ENCODE assay signal across 8 cellular contexts in the genomic region with DNA sequence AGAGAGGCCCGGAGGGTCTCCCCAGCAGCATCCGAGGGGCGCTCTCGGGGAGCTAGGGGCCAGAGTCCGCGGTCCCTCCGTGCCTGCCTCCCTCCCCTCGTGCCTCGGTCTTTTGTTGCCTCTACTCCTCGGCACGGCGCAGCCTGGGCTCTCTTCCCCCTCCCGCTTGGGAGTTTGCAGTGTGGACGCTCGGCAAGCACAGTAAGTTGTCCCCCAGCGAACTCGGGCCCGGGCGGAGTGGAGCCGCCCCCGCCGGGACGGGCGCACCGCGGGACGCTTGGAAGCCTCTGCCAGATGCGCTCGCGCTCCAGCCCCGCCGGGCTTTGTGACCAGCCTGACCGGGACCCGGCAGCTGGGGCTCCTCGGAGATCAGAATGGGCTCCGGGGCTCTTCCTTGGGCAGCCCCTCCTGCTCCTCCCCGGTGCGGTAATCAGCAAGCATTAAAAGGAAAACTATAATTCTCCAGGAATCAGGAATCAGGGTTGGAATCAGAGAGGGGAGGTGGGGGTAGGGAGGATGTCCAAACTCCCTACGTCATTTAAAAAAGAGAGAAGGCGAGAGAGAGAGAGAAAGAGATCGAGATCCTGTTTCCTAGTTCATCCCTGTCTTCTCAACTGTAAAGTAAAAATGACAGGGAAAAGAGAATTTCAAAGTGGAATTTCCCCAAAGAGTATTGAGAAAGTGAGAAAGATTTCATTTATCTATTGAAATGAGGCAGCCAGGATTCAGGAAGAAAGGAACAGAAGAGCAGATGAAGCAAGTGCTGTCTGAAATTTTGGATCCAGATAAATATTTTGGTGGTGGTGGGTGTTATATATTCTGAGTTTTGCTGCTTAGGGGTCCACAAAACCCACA. TPM values are rescaled to one million over a fixed set of nuclear protein-coding genes. Genes with fewer than 3 reads are reported as not detected.
DNase-seq lines count a peak whose midpoint lies in the region; ATAC-seq and TF ChIP-seq lines count a peak whose summit lies in the region.

No MANE protein-coding gene starts in this region.

- peaks cover 86% of the 10 kb centered on the region for H3K27me3 Mint-ChIP-seq in CD4-positive, alpha-beta T cell
- peaks cover 55% of the 10 kb centered on the region for H3K27me3 Mint-ChIP-seq in H9 (ENCODE audit: low read depth)
- peaks cover 93% of the 10 kb centered on the region for H3K27me3 Mint-ChIP-seq in stimulated activated naive CD8-positive, alpha-beta T cell treated with anti-CD3 and anti-CD28 coated beads, Interleukin-15, amount 100 ng/mL, for 72 hours

- H3K9me3 ChIP-seq in CD4-positive, alpha-beta T cell (ENCODE audit: control insufficient read depth, low read length), result no peaks in the 10 kb centered on the region
- no peaks in the 10 kb centered on the region for H3K9me3 ChIP-seq in H9 (ENCODE audit: control insufficient read depth, low read depth, low read length)

- H4K20me1 ChIP-seq in H9 (ENCODE audit: control insufficient read depth, insufficient read depth, insufficient read length), result no peaks in the 10 kb centered on the region

- 0 out of 2 replicates have a peak, but pooled peaks cover 1% of the 10 kb centered on the region for H3K79me2 ChIP-seq in H9 (ENCODE audit: insufficient read depth, low read length)

- no peak for TF ChIP-seq CTCF in CD4-positive, alpha-beta T cell (IDR thresholded peaks at IDR 0.05)
- no peak for TF ChIP-seq CTCF in H9 (conservative IDR thresholded peaks at IDR 0.05)
- no peak for TF ChIP-seq CTCF in RWPE1 (conservative IDR thresholded peaks at IDR 0.05; ENCODE audit: low read depth)

- no CpG with 5 or more reads among the region's 41 CpGs for WGBS in H9 (ENCODE audit: extremely low coverage, insufficient read length, low lambda C conversion rate)

- H3K27me3 ChIP-seq in CD4-positive, alpha-beta T cell (ENCODE audit: control insufficient read depth, insufficient read depth, low read length), result peaks cover 70% of the 10 kb centered on the region
- peaks cover 2% of the 10 kb centered on the region; the same call in 1 of the 2 replicates for H3K27me3 ChIP-seq in H9 (ENCODE audit: insufficient read depth, low read length)

- H4K91ac ChIP-seq in H9 (ENCODE audit: insufficient read length, low read depth, low read length), result no peak overlapping the region

- H3K4me2 ChIP-seq in H9 (ENCODE audit: insufficient read depth, insufficient read length, low read length), result peak overlapping the region; percentile 76

- no peak overlapping the region for H4K5ac ChIP-seq in H9 (ENCODE audit: insufficient read length, low read depth, low read length)

- DNase-seq in CD4-positive, alpha-beta T cell, result no peak
- DNase-seq in H9 (peak; percentile 56), astrocyte of the hippocampus (ENCODE audit: low read depth, low spot score) (peak; percentile 75), left colon (peak in 1 of 2 donors; percentile 9), SW480 (ENCODE audit: low spot score) (no peak), RWPE1 (ENCODE audit: low spot score) (no peak)
- no peak for DNase-seq in stimulated activated naive CD8-positive, alpha-beta T cell treated with anti-CD3 and anti-CD28 coated beads, Interleukin-15, amount 100 ng/mL, for 72 hours

- ATAC-seq in CD4-positive, alpha-beta T cell (ENCODE audit: poor library complexity), result no peak
- ATAC-seq in left colon (peak; percentile 20), HG03460 (IDR thresholded peaks at IDR 0.05; ENCODE audit: unreplicated experiment) (no peak)
- ATAC-seq in stimulated activated naive CD8-positive, alpha-beta T cell treated with anti-CD3 and anti-CD28 coated beads, Interleukin-15, amount 100 ng/mL, for 72 hours, result peak; percentile 44

- H2AFZ ChIP-seq in H9 (ENCODE audit: low read length), result no peak overlapping the region

- no peaks in the 10 kb centered on the region for H3K9me3 Mint-ChIP-seq in CD4-positive, alpha-beta T cell
- H3K9me3 Mint-ChIP-seq in H9, result no peaks in the 10 kb centered on the region; a peak in 1 of 5 replicates
- no peaks in the 10 kb centered on the region for H3K9me3 Mint-ChIP-seq in stimulated activated naive CD8-positive, alpha-beta T cell treated with anti-CD3 and anti-CD28 coated beads, Interleukin-15, amount 100 ng/mL, for 72 hours

- H2BK5ac ChIP-seq in H9 (ENCODE audit: insufficient read length, low read length), result no peak overlapping the region

- peaks cover 21% of the 10 kb centered on the region for H3K23me2 ChIP-seq in H9 (ENCODE audit: insufficient read length, low read depth, low read length, poor library complexity, severe bottlenecking)

- peak overlapping the region; percentile 36 for H3K9ac ChIP-seq in H9 (ENCODE audit: extremely low read depth, insufficient read length, low read length)

- H3K79me1 ChIP-seq in H9 (ENCODE audit: insufficient read depth, low read depth, low read length, poor library complexity, severe bottlenecking), result no peaks in the 10 kb centered on the region

- H3T11ph ChIP-seq in H9 (ENCODE audit: low read length), result peak overlapping the region; percentile 43

- no peak overlapping the region for H4K8ac ChIP-seq in H9 (replicated peaks; ENCODE audit: insufficient read length, low read depth, low read length)

- H2BK15ac ChIP-seq in H9 (ENCODE audit: low read depth, low read length), result no peak overlapping the region

- peaks cover 10% of the 10 kb centered on the region for H3K4me1 Mint-ChIP-seq in CD4-positive, alpha-beta T cell (ENCODE audit: low read depth)
- peaks cover 37 to 39% of the 10 kb centered on the region in 2 experiments for H3K4me1 Mint-ChIP-seq in H9
- H3K4me1 Mint-ChIP-seq in stimulated activated naive CD8-positive, alpha-beta T cell treated with anti-CD3 and anti-CD28 coated beads, Interleukin-15, amount 100 ng/mL, for 72 hours, result peaks cover 22% of the 10 kb centered on the region

- POLR2A ChIA-PET in CD4-positive, alpha-beta T cell (lab: Charles Lee), result no interaction called here
- POLR2A ChIA-PET in RWPE1 (lab: Yijun Ruan, JAX; ENCODE audit: low non-redundant PET), result no interaction called here

- H2BK12ac ChIP-seq in H9 (ENCODE audit: insufficient read length, low read depth, low read length), result peak overlapping the region; percentile 47

- H2BK120ac ChIP-seq in H9 (ENCODE audit: low read depth, low read length, poor library complexity, severe bottlenecking), result no peak overlapping the region

- H3K56ac ChIP-seq in H9 (ENCODE audit: insufficient read length, low read depth, low read length), result no peak overlapping the region

- H3K4ac ChIP-seq in H9 (ENCODE audit: low read depth, low read length), result no peak overlapping the region; the same call in 1 of the 2 replicates

- H2BK20ac ChIP-seq in H9 (ENCODE audit: low read depth, low read length, poor library complexity, severe bottlenecking), result no peak overlapping the region

- no peak overlapping the region for H2AK5ac ChIP-seq in H9 (ENCODE audit: insufficient read length, low read length)

- no peak overlapping the region for H3K27ac Mint-ChIP-seq in CD4-positive, alpha-beta T cell
- no peak overlapping the region; a peak in 2 of 7 replicates for H3K27ac Mint-ChIP-seq in H9
- peak overlapping the region in 1 of 2 donors; percentile 9 for H3K27ac Mint-ChIP-seq in stimulated activated naive CD8-positive, alpha-beta T cell treated with anti-CD3 and anti-CD28 coated beads, Interleukin-15, amount 100 ng/mL, for 72 hours

- H3K36me3 Mint-ChIP-seq in CD4-positive, alpha-beta T cell (ENCODE audit: low read depth), result no peaks in the 10 kb centered on the region
- H3K36me3 Mint-ChIP-seq in H9 (ENCODE audit: insufficient read depth in 1 of 3, low read depth in 3 of 3), result peaks cover 2 to 8% (median 5%) of the 10 kb centered on the region in 3 experiments; a peak in 5 of 7 replicates

- peak overlapping the region; percentile 50 for H3K4me3 Mint-ChIP-seq in CD4-positive, alpha-beta T cell
- peak overlapping the region; percentile 78 to 94 for H3K4me3 Mint-ChIP-seq in H9
- peak overlapping the region; percentile 47 to 73 for H3K4me3 Mint-ChIP-seq in stimulated activated naive CD8-positive, alpha-beta T cell treated with anti-CD3 and anti-CD28 coated beads, Interleukin-15, amount 100 ng/mL, for 72 hours

- intact Hi-C loops in CD4-positive, alpha-beta T cell (cut with DNase I, micrococcal nuclease), result loop anchor here in 1 of 2 experiments (10.0 kb wide), 3 partner anchors 291 to 471 kb away; no protein-coding TSS in a partner anchor
- intact Hi-C loops in left colon (cut with DNase I, micrococcal nuclease), result no loop called here

- H3K27ac ChIP-seq in CD4-positive, alpha-beta T cell (ENCODE audit: low read depth, low read length), result no peak overlapping the region
- H3K27ac ChIP-seq in H9 (ENCODE audit: insufficient read length, low read depth, low read length) (no peak overlapping the region), RWPE1 (no peak overlapping the region)

- no peak overlapping the region for H3K23ac ChIP-seq in H9 (ENCODE audit: insufficient read length, low read depth, low read length)

- H3K4me1 ChIP-seq in H9 (ENCODE audit: insufficient read depth, low read length), result no peaks in the 10 kb centered on the region

- CTCF ChIA-PET in CD4-positive, alpha-beta T cell (lab: Charles Lee), result no interaction called here
- CTCF ChIA-PET in RWPE1 (lab: Yijun Ruan, JAX), result no interaction called here

- H3K18ac ChIP-seq in H9 (ENCODE audit: insufficient read length, low read depth, low read length), result peak overlapping the region; percentile 73

- H3K14ac ChIP-seq in H9 (ENCODE audit: insufficient read depth, low read length), result peak overlapping the region; percentile 98

RNA-seq across cellular contexts. Expression of gene TMEM200C, which starts 0.8 kb away (rescaled TPM):
- not detected for total RNA-seq in CD4-positive, alpha-beta T cell
- total RNA-seq in H9 (2021) (5.6 and 6.3 TPM in 2 replicates), left colon (under 1 TPM; 0.06 to 0.20 TPM)

Comparison
In these comparisons a context has a peak if more than half of its experiments do, and no peak if none do; other contexts are left out.
1. ATAC-seq: peak in left colon (single experiment) and stimulated activated naive CD8-positive, alpha-beta T cell treated with anti-CD3 and anti-CD28 coated beads, Interleukin-15, amount 100 ng/mL, for 72 hours (single experiment); none in CD4-positive, alpha-beta T cell (single experiment) and HG03460 (single experiment).
2. DNase-seq: peak in H9 (single experiment) and astrocyte of the hippocampus (single experiment); none in CD4-positive, alpha-beta T cell (0 of 10), stimulated activated naive CD8-positive, alpha-beta T cell treated with anti-CD3 and anti-CD28 coated beads, Interleukin-15, amount 100 ng/mL, for 72 hours (0 of 2), SW480 (single experiment) and RWPE1 (single experiment).
3. Peak in every context shown above with its lines, with median percentiles within 50 percentile points of each other: H3K4me3 Mint-ChIP-seq.